ENCODE assay signal across 8 cellular contexts in the genomic region with DNA sequence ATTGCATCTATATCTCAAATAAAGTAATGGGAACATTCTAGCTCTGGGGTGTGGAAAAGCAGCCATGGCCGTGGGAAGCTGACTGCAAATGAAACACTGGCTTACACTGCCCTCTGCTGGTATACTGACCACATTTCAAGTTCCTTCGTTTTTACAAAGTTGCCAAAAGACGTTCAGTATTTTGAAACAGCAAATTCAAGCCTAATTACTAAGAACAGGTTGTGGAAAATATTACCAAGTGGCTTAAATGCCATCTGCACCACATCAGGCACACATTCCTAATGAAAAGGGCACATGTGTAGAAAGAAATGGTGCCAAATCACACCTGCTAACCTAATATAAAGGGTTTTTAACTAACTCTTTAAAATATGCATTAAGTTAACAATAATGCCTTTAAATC.
A peak's percentile ranks its signal among the peaks of the same experiment; 100 is the strongest.
DNase-seq lines count a peak whose midpoint lies in the region; ATAC-seq, FAIRE-seq and TF ChIP-seq lines count a peak whose summit lies in the region.

No MANE protein-coding gene starts in this region.

- no peak overlapping the region for H3K27ac ChIP-seq in C4-2B
- H3K27ac ChIP-seq in neural progenitor cell = no peak overlapping the region

- H3K27me3 Mint-ChIP-seq in activated CD8-positive, alpha-beta T cell treated with anti-CD3 and anti-CD28 coated beads, Interleukin-2, amount 10 ng/mL, durations not matched to agents 7 days and 5 days (ENCODE audit: low read depth) = no peaks in the 10 kb centered on the region
- no peaks in the 10 kb centered on the region for H3K27me3 Mint-ChIP-seq in neural progenitor cell (ENCODE audit: insufficient read depth, low read depth)

- DNase-seq in GM19240 (ENCODE audit: insufficient read length, low spot score) = peak; percentile 35
- DNase-seq in NCI-H526 treated with DMSO at 0.1 percent for 48 hours (lab: John Stamatoyannopoulos, UW) = peak; percentile 16
- DNase-seq in activated CD8-positive, alpha-beta T cell treated with anti-CD3 and anti-CD28 coated beads, Interleukin-2, amount 10 ng/mL, durations not matched to agents 7 days and 5 days = peak; percentile 51
- DNase-seq in fibroblast of pulmonary artery (ENCODE audit: low read depth) = peak; percentile 85
- peak; percentile 62 for DNase-seq in neural progenitor cell (ENCODE audit: low spot score)
- peak; percentile 78 for DNase-seq in urothelium cell line (ENCODE audit: low spot score)

- H3K9me3 Mint-ChIP-seq in activated CD8-positive, alpha-beta T cell treated with anti-CD3 and anti-CD28 coated beads, Interleukin-2, amount 10 ng/mL, durations not matched to agents 7 days and 5 days (ENCODE audit: insufficient read depth) = no peaks in the 10 kb centered on the region
- H3K9me3 Mint-ChIP-seq in neural progenitor cell = no peaks in the 10 kb centered on the region

- H3K36me3 Mint-ChIP-seq in activated CD8-positive, alpha-beta T cell treated with anti-CD3 and anti-CD28 coated beads, Interleukin-2, amount 10 ng/mL, durations not matched to agents 7 days and 5 days (ENCODE audit: low read depth) = no peaks in the 10 kb centered on the region
- H3K36me3 Mint-ChIP-seq in neural progenitor cell = no peaks in the 10 kb centered on the region

- no peak overlapping the region for H2AFZ ChIP-seq in neural progenitor cell (replicated peaks)

- H3K9me3 ChIP-seq in neural progenitor cell (ENCODE audit: low read depth) = no peaks in the 10 kb centered on the region

- H3K27me3 ChIP-seq in neural progenitor cell = no peaks in the 10 kb centered on the region

- CTCF ChIA-PET in activated CD8-positive, alpha-beta T cell treated with anti-CD3 and anti-CD28 coated beads, Interleukin-2, amount 10 ng/mL, durations not matched to agents 7 days and 5 days (lab: Charles Lee) = interaction anchor here (0.7 to 4.2 kb wide), 24 partner anchors 9 to 849 kb away, joined by 3 to 40 read pairs (median 4); no protein-coding TSS in a partner anchor

- H3K4me1 Mint-ChIP-seq in activated CD8-positive, alpha-beta T cell treated with anti-CD3 and anti-CD28 coated beads, Interleukin-2, amount 10 ng/mL, durations not matched to agents 7 days and 5 days (ENCODE audit: low read depth) = no peaks in the 10 kb centered on the region
- H3K4me1 Mint-ChIP-seq in neural progenitor cell = peaks cover 2% of the 10 kb centered on the region

- no peaks in the 10 kb centered on the region for H3K36me3 ChIP-seq in neural progenitor cell

- TF ChIP-seq CTCF in C4-2B (conservative IDR thresholded peaks at IDR 0.05) (peak; percentile 88), fibroblast of pulmonary artery (IDR thresholded peaks at IDR 0.05; ENCODE audit: low read length, missing control alignments) (peak; percentile 80), neural progenitor cell (IDR thresholded peaks at IDR 0.05) (peak; percentile 90)

- H4K20me1 ChIP-seq in neural progenitor cell (ENCODE audit: low read depth) = no peaks in the 10 kb centered on the region

- no peak overlapping the region for H3K4me3 Mint-ChIP-seq in activated CD8-positive, alpha-beta T cell treated with anti-CD3 and anti-CD28 coated beads, Interleukin-2, amount 10 ng/mL, durations not matched to agents 7 days and 5 days
- no peak overlapping the region for H3K4me3 Mint-ChIP-seq in neural progenitor cell

- no peaks in the 10 kb centered on the region for H3F3A ChIP-seq in neural progenitor cell (ENCODE audit: low read depth)

- H3K9ac ChIP-seq in neural progenitor cell = no peak overlapping the region

- no peaks in the 10 kb centered on the region for H3K79me2 ChIP-seq in neural progenitor cell (ENCODE audit: low read depth)

- H3K4me1 ChIP-seq in neural progenitor cell = no peaks in the 10 kb centered on the region

- no peak overlapping the region for H3K4me2 ChIP-seq in neural progenitor cell

- POLR2A ChIA-PET in activated CD8-positive, alpha-beta T cell treated with anti-CD3 and anti-CD28 coated beads, Interleukin-2, amount 10 ng/mL, durations not matched to agents 7 days and 5 days (lab: Charles Lee) = no interaction called here

- H3K27ac Mint-ChIP-seq in activated CD8-positive, alpha-beta T cell treated with anti-CD3 and anti-CD28 coated beads, Interleukin-2, amount 10 ng/mL, durations not matched to agents 7 days and 5 days = no peak overlapping the region
- no peak overlapping the region for H3K27ac Mint-ChIP-seq in neural progenitor cell

- H3K4me3 ChIP-seq in fibroblast of pulmonary artery (replicated peaks; ENCODE audit: low read depth, low read length) = no peak overlapping the region
- H3K4me3 ChIP-seq in neural progenitor cell = no peak overlapping the region

- peak; percentile 72 for FAIRE-seq in urothelium cell line (lab: Jason Lieb, UNC)

- ATAC-seq in activated CD8-positive, alpha-beta T cell treated with anti-CD3 and anti-CD28 coated beads, Interleukin-2, amount 10 ng/mL, durations not matched to agents 7 days and 5 days = no peak
- ATAC-seq in GM18517 (IDR thresholded peaks at IDR 0.05; ENCODE audit: unreplicated experiment) = no peak

Comparison
In these comparisons a context has a peak if more than half of its experiments do, and no peak if none do; other contexts are left out.
1. DNase-seq: peak in every context shown above with its lines; median percentile 85 in fibroblast of pulmonary artery; 78 in urothelium cell line; 62 in neural progenitor cell; 51 in activated CD8-positive, alpha-beta T cell treated with anti-CD3 and anti-CD28 coated beads, Interleukin-2, amount 10 ng/mL, durations not matched to agents 7 days and 5 days; 35 in GM19240; 16 in NCI-H526 treated with DMSO at 0.1 percent for 48 hours.